ENCODE assay signal across 8 cellular contexts in genomic region chr6:15662246-15663056, GRCh38. TPM values are rescaled to one million over a fixed set of nuclear protein-coding genes. Genes with fewer than 3 reads are reported as not detected.
DNase-seq lines count a peak whose midpoint lies in the region; ATAC-seq and TF ChIP-seq lines count a peak whose summit lies in the region.

DTNBP1 (minus strand) TSS chr6:15663028; CDS start chr6:15662869, 159 bp downstream.

- H3K27me3 ChIP-seq in BLaER1 treated with 17β-estradiol and CSF1 and Interleukin-3, amounts not matched to agents 10 nM and 100 nM: no peaks in the 10 kb centered on the region
- H3K27me3 ChIP-seq in endodermal cell (ENCODE audit: control insufficient read depth, insufficient read depth, low read length, poor library complexity, severe bottlenecking) (peaks cover 12% of the 10 kb centered on the region), mononuclear cell (ENCODE audit: insufficient read depth, low read length) (peaks cover 3% of the 10 kb centered on the region)

- H3K36me3 ChIP-seq in BLaER1 treated with 17β-estradiol and CSF1 and Interleukin-3, amounts not matched to agents 10 nM and 100 nM: peaks cover 0 to 17% (median 8%) of the 10 kb centered on the region in 11 experiments; a peak in 8 of 22 replicates
- no peaks in the 10 kb centered on the region for H3K36me3 ChIP-seq in endodermal cell (ENCODE audit: control insufficient read depth, insufficient read depth, low read length)

- peak within 1 kb of the TSS; percentile 75 for H3K27ac Mint-ChIP-seq in activated CD8-positive, alpha-beta memory T cell treated with anti-CD3 and anti-CD28 coated beads, Interleukin-2, amount 10 ng/mL, durations not matched to agents 7 days and 5 days
- H3K27ac Mint-ChIP-seq in endodermal cell: peak within 1 kb of the TSS; percentile 61

- H3K4me3 Mint-ChIP-seq in activated CD8-positive, alpha-beta memory T cell treated with anti-CD3 and anti-CD28 coated beads, Interleukin-2, amount 10 ng/mL, durations not matched to agents 7 days and 5 days: peak within 1 kb of the TSS; percentile 79
- H3K4me3 Mint-ChIP-seq in endodermal cell: peak within 1 kb of the TSS; percentile 73

- peak within 1 kb of the TSS; percentile 67 to 95 (median 83) for H3K4me3 ChIP-seq in BLaER1 treated with 17β-estradiol and CSF1 and Interleukin-3, amounts not matched to agents 10 nM and 100 nM
- peak within 1 kb of the TSS; percentile 85 for H3K4me3 ChIP-seq in endodermal cell (ENCODE audit: low read length)
- peak within 1 kb of the TSS; percentile 69 for H3K4me3 ChIP-seq in mononuclear cell (ENCODE audit: low read length)

- H3K27me3 Mint-ChIP-seq in activated CD8-positive, alpha-beta memory T cell treated with anti-CD3 and anti-CD28 coated beads, Interleukin-2, amount 10 ng/mL, durations not matched to agents 7 days and 5 days: peaks cover 18% of the 10 kb centered on the region
- peaks cover 32% of the 10 kb centered on the region for H3K27me3 Mint-ChIP-seq in endodermal cell (ENCODE audit: insufficient read depth)

- H3K4me1 ChIP-seq in BLaER1 treated with 17β-estradiol and CSF1 and Interleukin-3, amounts not matched to agents 10 nM and 100 nM: peaks cover 41 to 51% (median 50%) of the 10 kb centered on the region in 10 experiments
- H3K4me1 ChIP-seq in endodermal cell (ENCODE audit: control insufficient read depth, insufficient read depth, low read length) (no peaks in the 10 kb centered on the region), mononuclear cell (ENCODE audit: insufficient read depth, low read length) (peaks cover 43% of the 10 kb centered on the region)

- peak within 1 kb of the TSS; percentile 87 to 98 (median 96) for H3K4me2 ChIP-seq in BLaER1 treated with 17β-estradiol and CSF1 and Interleukin-3, amounts not matched to agents 10 nM and 100 nM

- H3K36me3 Mint-ChIP-seq in activated CD8-positive, alpha-beta memory T cell treated with anti-CD3 and anti-CD28 coated beads, Interleukin-2, amount 10 ng/mL, durations not matched to agents 7 days and 5 days: peaks cover 12% of the 10 kb centered on the region
- peaks cover 3% of the 10 kb centered on the region for H3K36me3 Mint-ChIP-seq in endodermal cell (ENCODE audit: low read depth)

- DNase-seq in NCI-H774 (lab: John Stamatoyannopoulos, UW) (peak; percentile 63), endodermal cell (peak; percentile 93)
- DNase-seq in activated CD8-positive, alpha-beta memory T cell treated with anti-CD3 and anti-CD28 coated beads, Interleukin-2, amount 10 ng/mL, durations not matched to agents 7 days and 5 days: peak; percentile 85
- DNase-seq in stimulated activated CD8-positive, alpha-beta memory T cell treated with anti-CD3 and anti-CD28 coated beads, Interleukin-2, amount 100 ng/mL, for 48 hours (ENCODE audit: low read depth in 2 of 2): peak; percentile 45 to 76

- peaks cover 31% of the 10 kb centered on the region for H3K4me1 Mint-ChIP-seq in activated CD8-positive, alpha-beta memory T cell treated with anti-CD3 and anti-CD28 coated beads, Interleukin-2, amount 10 ng/mL, durations not matched to agents 7 days and 5 days
- H3K4me1 Mint-ChIP-seq in endodermal cell: peaks cover 6% of the 10 kb centered on the region

- WGBS in endodermal cell (ENCODE audit: insufficient coverage in 1 of 2, insufficient read length in 1 of 2), 2 experiments: 0% methylated on average over 37 to 99 of the region's 99 CpGs

- TF ChIP-seq CTCF in endodermal cell (conservative IDR thresholded peaks at IDR 0.05): no peak

- H3K27ac ChIP-seq in BLaER1 treated with 17β-estradiol and CSF1 and Interleukin-3, amounts not matched to agents 10 nM and 100 nM: peak within 1 kb of the TSS; percentile 64 to 90 (median 86)
- H3K27ac ChIP-seq in endodermal cell (ENCODE audit: low read depth, low read length): no peak within 1 kb of the TSS

- no peaks in the 10 kb centered on the region for H3K9me3 Mint-ChIP-seq in activated CD8-positive, alpha-beta memory T cell treated with anti-CD3 and anti-CD28 coated beads, Interleukin-2, amount 10 ng/mL, durations not matched to agents 7 days and 5 days (ENCODE audit: low read depth)
- no peaks in the 10 kb centered on the region for H3K9me3 Mint-ChIP-seq in endodermal cell

- no peaks in the 10 kb centered on the region; a peak in 1 of 22 replicates for H3K9me3 ChIP-seq in BLaER1 treated with 17β-estradiol and CSF1 and Interleukin-3, amounts not matched to agents 10 nM and 100 nM (replicated peaks in 1 of 11)
- H3K9me3 ChIP-seq in endodermal cell (ENCODE audit: control insufficient read depth, low read length) (no peaks in the 10 kb centered on the region), mononuclear cell (ENCODE audit: low read depth, low read length) (no peaks in the 10 kb centered on the region)

- CTCF ChIA-PET in activated CD8-positive, alpha-beta memory T cell treated with anti-CD3 and anti-CD28 coated beads, Interleukin-2, amount 10 ng/mL, durations not matched to agents 7 days and 5 days (lab: Charles Lee): interaction anchor here (0.7 to 2.0 kb wide), 5 partner anchors 10 to 520 kb away, joined by 3 to 13 read pairs (median 3); partner anchors contain the start of gene MYLIP

- H3K9ac ChIP-seq in BLaER1 treated with 17β-estradiol and CSF1 and Interleukin-3, amounts not matched to agents 10 nM and 100 nM: peak within 1 kb of the TSS; percentile 79 to 92 (median 86)
- peak within 1 kb of the TSS; percentile 37 for H3K9ac ChIP-seq in endodermal cell (ENCODE audit: extremely low read depth, low read length, poor library complexity, severe bottlenecking)

- H4K20me1 ChIP-seq in BLaER1 treated with 17β-estradiol and CSF1 and Interleukin-3, amounts not matched to agents 10 nM and 100 nM: peaks cover 0 to 35% (median 12%) of the 10 kb centered on the region in 11 experiments; a peak in 10 of 22 replicates

- ATAC-seq in GM19043 (IDR thresholded peaks at IDR 0.05; ENCODE audit: low read depth, unreplicated experiment): peak; percentile 63
- ATAC-seq in HG03280 (IDR thresholded peaks at IDR 0.05; ENCODE audit: unreplicated experiment): peak; percentile 73
- ATAC-seq in activated CD8-positive, alpha-beta memory T cell treated with anti-CD3 and anti-CD28 coated beads, Interleukin-2, amount 10 ng/mL, durations not matched to agents 7 days and 5 days: peak; percentile 88

RNA-seq across cellular contexts. Expression of gene DTNBP1, which starts in this region (rescaled TPM):
- total RNA-seq in activated CD8-positive, alpha-beta memory T cell treated with anti-CD3 and anti-CD28 coated beads, Interleukin-2, amount 10 ng/mL, durations not matched to agents 7 days and 5 days: 10 to 100 TPM; 15.3 to 18.5 TPM
- total RNA-seq in endodermal cell: 10 to 100 TPM; 14.1 to 31.4 TPM
- polyA plus RNA-seq in endodermal cell (2013, experiment 1 of 2): 18.1 TPM
- 20.9 TPM for polyA plus RNA-seq in endodermal cell (2013, experiment 2 of 2)
- 7.7 TPM for total RNA-seq in mononuclear cell
